In the genomic region with DNA sequence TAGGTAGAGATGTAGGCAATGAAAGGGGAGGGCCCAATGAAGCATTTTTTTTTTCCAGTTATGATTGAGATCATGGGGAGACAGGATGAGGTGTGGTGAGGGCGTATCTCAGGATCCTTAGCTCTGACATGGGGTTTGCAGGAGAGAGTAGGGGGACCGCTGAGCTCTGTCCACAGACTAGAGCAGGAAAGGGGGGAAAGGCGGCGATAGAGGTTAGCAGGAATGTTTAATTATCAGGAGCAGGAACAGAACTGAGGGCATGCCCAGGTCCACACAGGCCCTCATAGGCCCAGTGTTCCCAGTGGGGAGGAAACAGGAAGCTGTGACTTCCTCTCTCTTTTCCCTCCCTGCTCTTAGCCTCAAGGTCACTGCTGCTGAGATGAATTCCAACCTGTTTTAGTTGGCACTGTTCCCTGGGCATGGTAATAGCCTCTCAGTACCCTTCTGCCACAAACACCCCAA, we compare ENCODE assay signal across 8 cellular contexts. TPM values are rescaled to one million over a fixed set of nuclear protein-coding genes. Genes with fewer than 3 reads are reported as not detected.
DNase-seq lines count a peak whose midpoint lies in the region; ATAC-seq and TF ChIP-seq lines count a peak whose summit lies in the region.

No MANE protein-coding gene starts in this region.

- no peaks in the 10 kb centered on the region for H3K27me3 ChIP-seq in thyroid gland

- no peaks in the 10 kb centered on the region for H3K9me3 ChIP-seq in thyroid gland

- intact Hi-C loops in thyroid gland (cut with DNase I) = loop anchor here (5.0 kb wide), 1 partner anchor 37 kb away; a partner anchor contains a TSS

- peaks cover 47 to 60% of the 10 kb centered on the region in 2 donors for H3K4me1 ChIP-seq in thyroid gland

- DNase-seq in DMS153 (lab: John Stamatoyannopoulos, UW) (peak; percentile 82), MV-4-11 (lab: John Stamatoyannopoulos, UW) (peak; percentile 56), amniotic epithelial cell (ENCODE audit: low read depth) (peak; percentile 64), kidney glomerular epithelial cell (lab: John Stamatoyannopoulos, UW) (peak; percentile 60), thyroid gland (peak; percentile 60 to 61)
- DNase-seq in activated T-cell treated with anti-CD3 and anti-CD28 coated beads, Interleukin-2, amount 50 U/mL, for 1 hour = no peak

- H3K36me3 ChIP-seq in thyroid gland = no peaks in the 10 kb centered on the region

- H3K27ac ChIP-seq in thyroid gland = peak overlapping the region; percentile 76 to 87 (median 86)

- H3K4me3 ChIP-seq in thyroid gland (replicated peaks in 1 of 3) = no peak overlapping the region

- TF ChIP-seq POLR2A in thyroid gland (IDR thresholded peaks at IDR 0.05) = no peak

- WGBS in thyroid gland, 2 donors = 80 to 81% methylated on average over 4 of the region's 4 CpGs

- ATAC-seq in GM21528 (IDR thresholded peaks at IDR 0.05; ENCODE audit: low FRiP score, unreplicated experiment) (no peak), GM19023 (IDR thresholded peaks at IDR 0.05; ENCODE audit: unreplicated experiment) (no peak)

- no peak for TF ChIP-seq CTCF in thyroid gland (IDR thresholded peaks at IDR 0.05)

RNA-seq across cellular contexts. Expression of a gene that starts 0.9 kb away (rescaled TPM):
- not detected for total RNA-seq in thyroid gland

RNA-seq across cellular contexts. Expression of a gene that starts 6.3 kb away (rescaled TPM):
- 100 to 1,000 TPM in 1 of 4 donors, 10 to 100 TPM in 3; 58.5 to 114 (median 60.6) TPM for total RNA-seq in thyroid gland

RNA-seq across cellular contexts. Expression of a gene that starts 29.4 kb away (rescaled TPM):
- 10 to 100 TPM; 19.5 to 32.6 (median 27.4) TPM for total RNA-seq in thyroid gland

RNA-seq across cellular contexts. Expression of a gene that starts 37.8 kb away (rescaled TPM):
- total RNA-seq in thyroid gland = 10 to 100 TPM; 47.4 to 80.1 (median 66.6) TPM
